Comparison of ENCODE assay signal across 1 cellular context in the genomic region with DNA sequence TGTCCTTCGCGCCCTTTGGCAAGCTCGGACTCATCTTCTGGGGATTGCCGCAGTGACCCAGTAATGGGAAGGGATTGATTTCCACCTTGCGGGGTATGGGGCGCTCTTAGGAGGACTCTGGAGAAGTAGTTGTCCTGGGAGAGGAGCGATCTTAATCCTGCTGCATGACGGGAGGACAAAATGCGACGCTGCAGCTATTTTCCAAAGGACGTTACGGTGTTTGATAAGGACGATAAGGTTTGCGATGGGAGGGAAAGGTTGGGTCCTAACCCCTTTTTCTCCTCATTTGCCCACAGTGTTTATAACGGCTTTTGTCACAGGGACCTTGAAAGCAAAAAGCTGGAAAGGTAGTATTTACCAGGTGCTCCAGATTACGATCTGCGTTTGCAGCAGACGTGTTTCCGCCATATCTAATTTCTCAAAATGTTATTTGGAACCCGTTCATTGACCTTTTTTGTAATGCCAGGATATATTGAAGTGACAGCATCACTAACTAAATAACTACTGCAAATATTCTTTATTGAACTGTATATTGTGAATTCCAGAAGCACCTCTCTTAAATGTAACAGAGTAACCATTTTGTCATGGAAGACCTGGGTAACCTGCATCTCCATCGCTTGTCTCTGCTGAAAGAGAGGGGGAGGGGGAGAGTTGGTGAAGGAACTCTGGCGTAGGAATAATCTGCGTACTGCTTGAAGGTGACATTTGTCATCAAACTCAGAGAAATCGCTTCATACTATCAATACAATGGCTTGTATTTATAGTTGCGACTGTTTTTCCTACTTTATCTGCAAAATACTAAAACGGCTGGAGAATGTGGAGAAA.
A peak's percentile ranks its signal among the peaks of the same experiment; 100 is the strongest.
TF ChIP-seq lines count a peak whose summit lies in the region.

No MANE protein-coding gene starts in this region.

TF ChIP-seq in endothelial cell of umbilical vein, 7 proteins besides CTCF, POLR2A, EP300 and RAD21:
- TF ChIP-seq GATA2 (IDR thresholded peaks at IDR 0.05; ENCODE audit: insufficient read depth, insufficient read length, low read depth, low read length) (peak; percentile 63), MYC (IDR thresholded peaks at IDR 0.05; ENCODE audit: low read depth, low read length) (no peak)
